In genomic region chr6:5831219-5831862, GRCh38 we compare ENCODE assay signal across 8 cellular contexts.
DNase-seq lines count a peak whose midpoint lies in the region; ATAC-seq and TF ChIP-seq lines count a peak whose summit lies in the region.
"Not testable (repeated sequence)": the region's sequence is repeated elsewhere in the genome, so short reads cannot be mapped to it uniquely, and the experiment has no call there.

No MANE protein-coding gene starts in this region.

- POLR2A ChIA-PET in PC-3 (lab: Charles Lee; ENCODE audit: unreplicated experiment): not testable (repeated sequence)

- peak; percentile 37 for DNase-seq in Ammon's horn (ENCODE audit: low spot score)
- not testable (repeated sequence) for DNase-seq in PC-3, left ventricle myocardium superior
- DNase-seq in activated CD4-positive, alpha-beta T cell treated with anti-CD3 and anti-CD28 coated beads, Interleukin-2, amount 50 U/mL, for 24 hours (ENCODE audit: low read depth in 1 of 2, low spot score in 1 of 2): peak; percentile 8 to 33
- DNase-seq in stimulated activated CD4-positive, alpha-beta T cell treated with anti-CD3 and anti-CD28 coated beads, Interleukin-15, amount 100 ng/mL, for 24 hours: peak; percentile 48

- not testable (repeated sequence) for H3K4me2 ChIP-seq in PC-3 (ENCODE audit: low read length)

- not testable (repeated sequence) for H2AFZ ChIP-seq in PC-3 (ENCODE audit: low read length)

- intact Hi-C loops in PC-3 (cut with micrococcal nuclease); left ventricle myocardium superior (cut with micrococcal nuclease): not testable (repeated sequence)

- peak; percentile 73 for ATAC-seq in GM18909 (IDR thresholded peaks at IDR 0.05; ENCODE audit: poor library complexity, unreplicated experiment)
- ATAC-seq in HG03103 (IDR thresholded peaks at IDR 0.05; ENCODE audit: low read depth, unreplicated experiment): peak; percentile 59
- ATAC-seq in PC-3: 0 out of 2 replicates have a peak, but pooled peaks have one; percentile 20
- peak; percentile 63 for ATAC-seq in left ventricle myocardium superior

- BruUV-seq in PC-3 (replicated peaks; lab: Mats Ljungman, UMichigan): not testable (repeated sequence)

- H4K20me1 ChIP-seq in PC-3 (ENCODE audit: low read length): not testable (repeated sequence)

- not testable (repeated sequence) for H3K27me3 ChIP-seq in PC-3 (ENCODE audit: low read length)

- H3F3A ChIP-seq in PC-3 (ENCODE audit: low read length, unreplicated experiment): not testable (repeated sequence)

- not testable (repeated sequence) for H3K27ac ChIP-seq in PC-3 (ENCODE audit: low read length)

- not testable (repeated sequence) for H3K4me1 ChIP-seq in PC-3 (ENCODE audit: insufficient read depth, low read length)

- H3K4me3 Mint-ChIP-seq in activated naive CD4-positive, alpha-beta T cell treated with anti-CD3 and anti-CD28 coated beads, Interleukin-2, amount 50 U/mL, for 24 hours: peak overlapping the region; percentile 71

- H3K36me3 Mint-ChIP-seq in activated naive CD4-positive, alpha-beta T cell treated with anti-CD3 and anti-CD28 coated beads, Interleukin-2, amount 50 U/mL, for 24 hours: not testable (repeated sequence)

- CTCF ChIA-PET in PC-3 (lab: Charles Lee): not testable (repeated sequence)

- not testable (repeated sequence) for H3K79me2 ChIP-seq in PC-3 (ENCODE audit: low read length)

- not testable (repeated sequence) for H3K9ac ChIP-seq in PC-3 (ENCODE audit: low read length)

- TF ChIP-seq CTCF in PC-3 (conservative IDR thresholded peaks at IDR 0.05; ENCODE audit: low read depth, low read length): not testable (repeated sequence)

- H3K9me2 ChIP-seq in PC-3 (replicated peaks; ENCODE audit: low read length): not testable (repeated sequence)

- H3K9me3 Mint-ChIP-seq in activated naive CD4-positive, alpha-beta T cell treated with anti-CD3 and anti-CD28 coated beads, Interleukin-2, amount 50 U/mL, for 24 hours: not testable (repeated sequence)

- peaks cover 60% of the 10 kb centered on the region for H3K4me1 Mint-ChIP-seq in activated naive CD4-positive, alpha-beta T cell treated with anti-CD3 and anti-CD28 coated beads, Interleukin-2, amount 50 U/mL, for 24 hours

- H3K36me3 ChIP-seq in PC-3 (ENCODE audit: low read depth, low read length): not testable (repeated sequence)

- peak overlapping the region; percentile 74 for H3K27ac Mint-ChIP-seq in activated naive CD4-positive, alpha-beta T cell treated with anti-CD3 and anti-CD28 coated beads, Interleukin-2, amount 50 U/mL, for 24 hours

- H3K4me3 ChIP-seq in PC-3 (ENCODE audit: low read length): not testable (repeated sequence)

- not testable (repeated sequence) for H3K9me3 ChIP-seq in PC-3 (ENCODE audit: low read length)

- not testable (repeated sequence) for H3K27me3 Mint-ChIP-seq in activated naive CD4-positive, alpha-beta T cell treated with anti-CD3 and anti-CD28 coated beads, Interleukin-2, amount 50 U/mL, for 24 hours

Comparison
In these comparisons a context has a peak if more than half of its experiments do, and no peak if none do; other contexts are left out.
1. ATAC-seq: peak in every context shown above with its lines; median percentile 73 in GM18909; 63 in left ventricle myocardium superior; 59 in HG03103; 20 in PC-3.